8 cellular contexts compared by ENCODE assay signal in the genomic region with DNA sequence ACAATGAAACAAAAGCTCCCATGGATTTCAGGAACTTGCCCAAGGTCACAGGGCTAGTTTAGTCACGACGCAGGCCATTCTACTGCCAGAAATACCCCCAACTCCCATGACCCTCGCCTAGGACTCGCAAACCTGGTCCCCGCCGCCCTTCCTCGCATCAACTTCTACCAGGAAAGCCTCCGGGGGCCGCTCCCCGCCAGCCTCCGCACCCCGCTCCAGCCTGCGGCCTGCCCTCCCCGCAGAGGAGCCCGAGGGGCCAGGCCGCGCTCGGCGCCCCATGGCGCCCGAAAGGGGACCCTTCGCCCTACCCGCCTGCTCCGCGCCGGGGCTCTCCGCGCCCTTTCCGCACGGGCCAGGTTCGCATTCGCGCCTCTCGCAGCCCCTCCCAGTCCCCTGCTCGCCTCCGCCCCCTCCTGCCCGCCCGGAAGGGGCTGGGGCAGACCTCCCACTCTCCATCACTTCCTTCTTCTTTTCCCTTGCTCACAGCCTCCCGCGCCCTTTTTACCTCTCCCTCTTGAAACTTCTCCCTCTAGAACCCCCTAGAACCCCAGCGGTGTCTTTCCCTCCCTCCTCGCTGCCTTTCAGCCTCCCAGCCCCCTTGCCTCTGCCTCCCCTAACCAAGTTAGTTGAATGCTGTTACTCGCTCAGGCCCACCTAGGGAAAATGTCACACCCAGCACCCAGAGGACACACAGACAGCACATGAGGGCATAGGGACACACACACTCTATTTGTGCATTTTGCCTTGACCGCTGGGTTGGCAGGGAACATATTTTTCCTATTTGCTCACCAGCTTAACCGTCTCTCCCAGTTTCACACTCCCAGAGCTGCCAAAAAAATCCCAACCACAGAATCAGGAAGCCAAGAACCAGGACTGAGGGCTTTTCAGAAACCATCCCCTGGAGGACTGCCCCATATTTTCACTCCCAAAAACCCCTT. TPM values are rescaled to one million over a fixed set of nuclear protein-coding genes. Genes with fewer than 3 reads are reported as not detected.
A peak's percentile ranks its signal among the peaks of the same experiment; 100 is the strongest.
DNase-seq lines count a peak whose midpoint lies in the region; ATAC-seq and TF ChIP-seq lines count a peak whose summit lies in the region.

A gene (minus strand): TSS at position 368 of the 938 bp plus-strand sequence. CDS start 949 bp downstream, outside the sequence.

- peak within 1 kb of the TSS; percentile 86 for H3K14ac ChIP-seq in IMR-90 (replicated peaks; ENCODE audit: low read depth, low read length)

- H2BK15ac ChIP-seq in IMR-90 (ENCODE audit: low read depth, low read length), result peak within 1 kb of the TSS; percentile 75; the same call in 2 of the 3 replicates

- intact Hi-C loops in IMR-90 (cut with micrococcal nuclease) (no loop called here), gastrocnemius medialis (cut with DNase I; ENCODE audit: low total_unique reads) (no loop called here)

- peak; percentile 55 for ATAC-seq in GM21423 (IDR thresholded peaks at IDR 0.05; ENCODE audit: unreplicated experiment)
- ATAC-seq in IMR-90 (ENCODE audit: low read depth), result peak; percentile 77
- ATAC-seq in gastrocnemius medialis, result peak; percentile 59 to 67

- H3K4me2 ChIP-seq in IMR-90 (ENCODE audit: low read depth, low read length), result peak within 1 kb of the TSS; percentile 89

- peak within 1 kb of the TSS; percentile 88 for H2BK120ac ChIP-seq in IMR-90 (ENCODE audit: low read depth, low read length)

- H2AK9ac ChIP-seq in IMR-90 (replicated peaks; ENCODE audit: low read depth, low read length, poor library complexity), result peak within 1 kb of the TSS; percentile 95

- peak within 1 kb of the TSS; percentile 87 for H2BK20ac ChIP-seq in IMR-90 (ENCODE audit: low read depth, low read length)

- no peaks in the 10 kb centered on the region for H3K27me3 ChIP-seq in IMR-90 (ENCODE audit: control insufficient read depth, insufficient read depth, low read length)
- peaks cover 0 to 3% (median 0%) of the 10 kb centered on the region in 3 donors for H3K27me3 ChIP-seq in gastrocnemius medialis

- peaks cover 18% of the 10 kb centered on the region for H3K9me1 ChIP-seq in IMR-90 (ENCODE audit: insufficient read depth, low read length)

- H3K9ac ChIP-seq in IMR-90 (ENCODE audit: low read depth, low read length), result peak within 1 kb of the TSS; percentile 80

- H2BK5ac ChIP-seq in IMR-90 (ENCODE audit: low read depth, low read length, poor library complexity, severe bottlenecking), result peak within 1 kb of the TSS; percentile 94

- in situ Hi-C loops in IMR-90 (cut with MboI; ENCODE audit: low sequenced_read_pairs), result no loop called here
- in situ Hi-C loops in gastrocnemius medialis (cut with MboI; ENCODE audit: low sequenced_read_pairs in 4 of 4), result no loop called here

- H3K18ac ChIP-seq in IMR-90 (ENCODE audit: low read depth, low read length), result peak within 1 kb of the TSS; percentile 99

- TF ChIP-seq CTCF in IMR-90 (conservative IDR thresholded peaks at IDR 0.05; ENCODE audit: low read depth, low read length) (no peak), gastrocnemius medialis (IDR thresholded peaks at IDR 0.05 in 4 of 5, conservative IDR thresholded peaks at IDR 0.05 in 1 of 5) (peak in 1 of 5 experiments; percentile 3)

- peak within 1 kb of the TSS; percentile 91 for H3K4ac ChIP-seq in IMR-90 (ENCODE audit: low read depth, low read length)

- H3K4me1 ChIP-seq in IMR-90 (ENCODE audit: control insufficient read depth, insufficient read depth, low read length) (peaks cover 32% of the 10 kb centered on the region), gastrocnemius medialis (peaks cover 37 to 41% of the 10 kb centered on the region in 2 donors)

- peak within 1 kb of the TSS; percentile 94 for H4K91ac ChIP-seq in IMR-90 (ENCODE audit: insufficient read depth, low read depth, low read length)

- no TSS peak for BruUV-seq in IMR-90 (replicated peaks; lab: Mats Ljungman, UMichigan)

- H3K79me1 ChIP-seq in IMR-90 (ENCODE audit: low read depth in 1 of 2, low read length in 2 of 2), result peaks cover 6 to 23% of the 10 kb centered on the region in 2 experiments; a peak in 3 of 4 replicates

- H3K36me3 ChIP-seq in IMR-90 (ENCODE audit: control insufficient read depth, insufficient read depth, low read length), result 0 out of 2 replicates have a peak, but pooled peaks cover 3% of the 10 kb centered on the region
- H3K36me3 ChIP-seq in gastrocnemius medialis, result no peaks in the 10 kb centered on the region

- peak within 1 kb of the TSS; percentile 53 to 90 for H4K8ac ChIP-seq in IMR-90 (ENCODE audit: low read depth in 2 of 2, low read length in 2 of 2)

- peak within 1 kb of the TSS; percentile 68; the same call in 1 of the 2 replicates for H3K56ac ChIP-seq in IMR-90 (ENCODE audit: extremely low read depth, insufficient read depth, low read length)

- 5% methylated on average over 16 of the region's 45 CpGs; no CpG with 5 or more reads in 1 of the 2 experiments for WGBS in IMR-90 (ENCODE audit: extremely low coverage in 2 of 2, insufficient read length in 1 of 2), 2 experiments

- peak within 1 kb of the TSS; percentile 98 for H2AK5ac ChIP-seq in IMR-90 (ENCODE audit: low read depth, low read length)

- peak within 1 kb of the TSS; percentile 88 for H2AFZ ChIP-seq in IMR-90 (replicated peaks; ENCODE audit: low read length, poor library complexity)

- POLR2A ChIA-PET in IMR-90 (lab: Charles Lee; ENCODE audit: unreplicated experiment), result no interaction called here

- H3K4me3 ChIP-seq in IMR-90 (ENCODE audit: insufficient read depth, low read depth, low read length) (peak within 1 kb of the TSS; percentile 33), gastrocnemius medialis (peak within 1 kb of the TSS; percentile 51 to 70 (median 54))

- no peak for TF ChIP-seq POLR2A in IMR-90 (IDR thresholded peaks at IDR 0.05; ENCODE audit: low read depth, low read length)
- TF ChIP-seq POLR2A in gastrocnemius medialis (IDR thresholded peaks at IDR 0.05), result peak; percentile 50 to 51

- DNase-seq in DMS 273 (lab: John Stamatoyannopoulos, UW; ENCODE audit: unreplicated experiment), result peak; percentile 74
- DNase-seq in IMR-90, result peak; percentile 82
- peak; percentile 42 for DNase-seq in T-helper 22 cell (ENCODE audit: low read depth)
- DNase-seq in astrocyte of the hippocampus (ENCODE audit: low read depth, low spot score), result peak; percentile 94
- peak; percentile 40 for DNase-seq in iPS DF 19.7 (ENCODE audit: low read depth, low spot score)
- DNase-seq in gastrocnemius medialis, result peak; percentile 44 to 64
- no peak for DNase-seq in NCI-H128 (lab: John Stamatoyannopoulos, UW; ENCODE audit: unreplicated experiment)

- TF ChIP-seq RAD21 in IMR-90 (IDR thresholded peaks at IDR 0.05; ENCODE audit: low read length), result no peak

- H3K23ac ChIP-seq in IMR-90 (ENCODE audit: low read depth, low read length), result peak within 1 kb of the TSS; percentile 95

- dilution Hi-C loops in IMR-90 (cut with HindIII; ENCODE audit: low sequenced_read_pairs, unreplicated experiment), result no loop called here

- CTCF ChIA-PET in IMR-90 (lab: Yijun Ruan, JAX), result interaction anchor here (0.6 to 1.1 kb wide), 3 partner anchors 9 to 30 kb away, joined by 3 to 10 read pairs (median 4); no protein-coding TSS in a partner anchor

- H3K27ac ChIP-seq in IMR-90 (ENCODE audit: insufficient read depth, low read length), result peak within 1 kb of the TSS; percentile 97
- H3K27ac ChIP-seq in gastrocnemius medialis, result peak within 1 kb of the TSS; percentile 83 to 93 (median 84)

- 0 out of 2 replicates have a peak, but pooled peaks cover 4% of the 10 kb centered on the region for H4K20me1 ChIP-seq in IMR-90 (ENCODE audit: insufficient read depth, low read length)

- H3K9me3 ChIP-seq in IMR-90 (ENCODE audit: control insufficient read depth, insufficient read depth, low read length) (no peaks in the 10 kb centered on the region), gastrocnemius medialis (no peaks in the 10 kb centered on the region)

- H4K5ac ChIP-seq in IMR-90 (ENCODE audit: low read depth, low read length), result peak within 1 kb of the TSS; percentile 99

TF ChIP-seq in IMR-90, 13 proteins besides CTCF, POLR2A, EP300 and RAD21:
- TF ChIP-seq MAZ (IDR thresholded peaks at IDR 0.05; ENCODE audit: borderline replicate concordance, low read depth, low read length), result peak; percentile 61; the same call in 1 of the 2 replicates
- peak; percentile 50; the same call in 1 of the 2 replicates for TF ChIP-seq BHLHE40 (IDR thresholded peaks at IDR 0.05; ENCODE audit: low read depth, low read length)
- no peak for TF ChIP-seq RFX5 (IDR thresholded peaks at IDR 0.05; ENCODE audit: low read depth, low read length)

RNA-seq across cellular contexts. Expression of the gene that starts here (rescaled TPM):
- total RNA-seq in IMR-90 (2012; rRNA removed), result 10.6 and 12.7 TPM in 2 replicates
- 21.1 and 22.0 TPM in 2 replicates for polyA plus RNA-seq in IMR-90 (2012; rRNA removed)
- 10.0 and 16.3 TPM in 2 replicates for polyA plus RNA-seq in IMR-90 (2012; cell fraction: cytosol; rRNA removed)
- polyA plus RNA-seq in IMR-90 (2012; cell fraction: nucleus; rRNA removed; ENCODE audit: low replicate concordance), result 19.7 and 20.5 TPM in 2 replicates
- total RNA-seq in gastrocnemius medialis, result 10 to 100 TPM; 13.9 to 22.5 (median 20.3) TPM
